ENCODE assay signal across 7 cellular contexts in genomic region chr10:90233805-90234204, GRCh38.
DNase-seq lines count a peak whose midpoint lies in the region; TF ChIP-seq lines count a peak whose summit lies in the region.
"Not testable (repeated sequence)": the region's sequence is repeated elsewhere in the genome, so short reads cannot be mapped to it uniquely, and the experiment has no call there.

No MANE protein-coding gene starts in this region.

- not testable (repeated sequence) for H3K4ac ChIP-seq in mesenchymal stem cell (ENCODE audit: low read depth in 1 of 2, low read length in 2 of 2)

- not testable (repeated sequence) for H3K9ac ChIP-seq in mesenchymal stem cell (ENCODE audit: low read length)

- peak; percentile 38 for DNase-seq in EH (ENCODE audit: low read depth)
- peak; percentile 5 for DNase-seq in HCEC 1CT
- DNase-seq in LNCaP clone FGC (ENCODE audit: low read depth) = peak; percentile 23
- peak in 1 of 2 experiments; percentile 36 for DNase-seq in SJSA1 (ENCODE audit: low read depth in 1 of 2, low spot score in 2 of 2)
- peak; percentile 41 for DNase-seq in astrocyte of the spinal cord (ENCODE audit: low read depth, low spot score)
- peak; percentile 26 for DNase-seq in fibroblast of the aortic adventitia (ENCODE audit: low read depth)
- DNase-seq in mesenchymal stem cell = peak; percentile 63

- not testable (repeated sequence) for H3K23ac ChIP-seq in mesenchymal stem cell (ENCODE audit: low read length in 2 of 2)

- H3K27me3 ChIP-seq in SJSA1 (replicated peaks); mesenchymal stem cell (ENCODE audit: control insufficient read depth in 1 of 2, insufficient read depth in 1 of 2, low read length in 2 of 2): not testable (repeated sequence)

- H3K27ac ChIP-seq in SJSA1 = peak overlapping the region; percentile 17; the same call in 1 of the 2 replicates
- H3K27ac ChIP-seq in mesenchymal stem cell (ENCODE audit: low read length, poor library complexity, severe bottlenecking) = not testable (repeated sequence)

- H3K79me1 ChIP-seq in mesenchymal stem cell (replicated peaks; ENCODE audit: low read length, poor library complexity, severe bottlenecking) = not testable (repeated sequence)

- not testable (repeated sequence) for H2BK5ac ChIP-seq in mesenchymal stem cell (ENCODE audit: low read depth, low read length, poor library complexity, severe bottlenecking)

- H4K8ac ChIP-seq in mesenchymal stem cell (ENCODE audit: low read length) = not testable (repeated sequence)

- H3K9me3 ChIP-seq in SJSA1 (replicated peaks) = not testable (repeated sequence)
- H3K9me3 ChIP-seq in mesenchymal stem cell (ENCODE audit: control insufficient read depth, low read length) = peaks cover 12% of the 10 kb centered on the region

- H2AFZ ChIP-seq in mesenchymal stem cell (ENCODE audit: low read depth, low read length) = not testable (repeated sequence)

- 63% methylated on average over 1 of the region's 1 CpG for WGBS in mesenchymal stem cell

- not testable (repeated sequence) for H3K36me3 ChIP-seq in SJSA1; mesenchymal stem cell (ENCODE audit: control insufficient read depth in 1 of 2, insufficient read depth in 2 of 2, low read depth in 1 of 2, low read length in 2 of 2)

- not testable (repeated sequence) for H2BK12ac ChIP-seq in mesenchymal stem cell (ENCODE audit: low read length in 2 of 2)

- H2AK5ac ChIP-seq in mesenchymal stem cell (ENCODE audit: low read length, severe bottlenecking) = not testable (repeated sequence)

- H3K4me1 ChIP-seq in SJSA1 (replicated peaks) = peaks cover 12% of the 10 kb centered on the region
- not testable (repeated sequence) for H3K4me1 ChIP-seq in mesenchymal stem cell (ENCODE audit: control insufficient read depth, insufficient read depth, low read depth, low read length)

- H3K4me2 ChIP-seq in mesenchymal stem cell (ENCODE audit: low read length, poor library complexity, severe bottlenecking) = not testable (repeated sequence)

- not testable (repeated sequence) for H2BK120ac ChIP-seq in mesenchymal stem cell (ENCODE audit: low read depth, low read length)

- not testable (repeated sequence) for H3K18ac ChIP-seq in mesenchymal stem cell (ENCODE audit: low read depth in 1 of 2, low read length in 2 of 2)

- TF ChIP-seq CTCF in LNCaP clone FGC (IDR thresholded peaks at IDR 0.05; ENCODE audit: control insufficient read depth, extremely low read depth, insufficient read depth); astrocyte of the spinal cord (IDR thresholded peaks at IDR 0.05; ENCODE audit: low read depth, low read length); fibroblast of the aortic adventitia (IDR thresholded peaks at IDR 0.05; ENCODE audit: insufficient read depth, low read length): not testable (repeated sequence)

- H2BK15ac ChIP-seq in mesenchymal stem cell (ENCODE audit: low read depth, poor library complexity, severe bottlenecking) = not testable (repeated sequence)

- in situ Hi-C loops in astrocyte of the spinal cord (cut with HindIII; ENCODE audit: low sequenced_read_pairs) = not testable (repeated sequence)

- H3K14ac ChIP-seq in mesenchymal stem cell (ENCODE audit: low read length in 2 of 2) = not testable (repeated sequence)

- not testable (repeated sequence) for H3K4me3 ChIP-seq in LNCaP clone FGC (ENCODE audit: low read depth, low read length); SJSA1; astrocyte of the spinal cord (ENCODE audit: low read depth, low read length); fibroblast of the aortic adventitia (ENCODE audit: low read depth, low read length); mesenchymal stem cell (ENCODE audit: insufficient read depth in 1 of 2, low read depth in 1 of 2, low read length in 2 of 2)

- H4K91ac ChIP-seq in mesenchymal stem cell (ENCODE audit: low read length) = not testable (repeated sequence)
